ENCODE assay signal across 34 cellular contexts in the genomic region with DNA sequence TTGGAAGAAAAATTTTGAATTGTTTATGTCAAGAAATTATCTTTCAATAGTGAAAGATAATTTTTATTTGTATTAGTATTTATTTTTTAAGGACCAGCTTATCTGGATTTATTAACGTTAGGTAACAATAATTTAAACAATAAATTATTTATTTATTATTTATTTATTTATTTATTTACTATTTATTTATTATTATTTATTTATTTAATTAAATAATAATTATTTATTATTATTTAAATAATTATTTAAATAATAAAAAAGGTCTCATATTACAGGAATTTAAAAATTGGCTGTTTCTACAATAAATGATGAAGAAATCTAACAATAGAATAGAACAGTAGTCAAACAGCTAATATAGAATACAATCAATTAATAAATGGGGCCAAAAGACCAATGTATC.
"Had no signal": no experiment of that assay in that cellular context is flagged by ENCODE, and none has a peak within 500 bp of the region (broad histone marks: within the 10 kb centered on the region; RNA-seq: fewer than 3 reads in every experiment).

No MANE protein-coding gene starts in this region.

- H3K27ac ChIP-seq: adrenal gland, ascending aorta, breast epithelium, cardiac muscle cell, coronary artery, epithelial cell of prostate, esophagus squamous epithelium, VCaP had no signal

- H3K27me3 ChIP-seq: adrenal gland, ascending aorta, breast epithelium, cardiac muscle cell, esophagus squamous epithelium had no signal

- H3K36me3 ChIP-seq: adrenal gland, ascending aorta, breast epithelium, cardiac muscle cell, esophagus squamous epithelium had no signal

- H3K36me3 Mint-ChIP-seq: brain had no signal

- FAIRE-seq: endothelial cell of umbilical vein had no signal

- H3K4me1 Mint-ChIP-seq: activated B cell treated with CpG ODN at 0.5 μM for 24 hours; activated naive CD8-positive, alpha-beta T cell treated with anti-CD3 and anti-CD28 coated beads, Interleukin-2, amount 50 U/mL, for 24 hours; activated T-helper 17 cell treated with anti-CD3 and anti-CD28 coated beads, Interleukin-2, amount 50 U/mL, for 72 hours; brain had no signal

- DNase-seq: activated B cell treated with CpG ODN at 0.5 μM for 24 hours; activated CD4-positive, alpha-beta T cell treated with anti-CD3 and anti-CD28 coated beads for 48 hours; activated CD4-positive, alpha-beta T cell treated with anti-CD3 and anti-CD28 coated beads, Interleukin-2, amount 50 U/mL, for 1 hour; activated CD4-positive, alpha-beta T cell treated with anti-CD3 and anti-CD28 coated beads, Interleukin-2, amount 50 U/mL, for 48 hours; activated CD8-positive, alpha-beta memory T cell treated with anti-CD3 and anti-CD28 coated beads for 24 hours; activated CD8-positive, alpha-beta T cell treated with anti-CD3 and anti-CD28 coated beads for 36 hours; activated effector memory CD4-positive, alpha-beta T cell treated with Interleukin-2 at 50 U/mL for 16 hours; activated gamma-delta T cell treated with Interleukin-2 at 50 U/mL for 16 hours; activated naive CD4-positive, alpha-beta T cell treated with anti-CD3 and anti-CD28 coated beads, Interleukin-2, amount 50 U/mL, for 16 hours; activated naive CD4-positive, alpha-beta T cell treated with Interleukin-2 at 50 U/mL for 16 hours; activated naive CD8-positive, alpha-beta T cell treated with anti-CD3 and anti-CD28 coated beads, Interleukin-2, amount 50 U/mL, for 24 hours; activated T-cell treated with anti-CD3 and anti-CD28 coated beads, Interleukin-2, amount 50 U/mL, for 4 hours; adrenal gland; amygdala; central memory CD4-positive, alpha-beta T cell; cerebellar nuclear complex; dermis blood vessel endothelial cell; effector CD4-positive, alpha-beta T cell; effector memory CD8-positive, alpha-beta T cell; esophagus squamous epithelium; foreskin melanocyte; head of caudate nucleus; T-helper 2 cell had no signal

- ATAC-seq: activated CD4-positive, CD25-positive, alpha-beta regulatory T cell treated with anti-CD3 and anti-CD28 coated beads, Interleukin-2, amount 50 U/mL, for 24 hours; activated CD8-positive, alpha-beta T cell treated with anti-CD3 and anti-CD28 coated beads for 36 hours; activated naive CD8-positive, alpha-beta T cell treated with anti-CD3 and anti-CD28 coated beads, Interleukin-2, amount 50 U/mL, for 24 hours; activated T-cell treated with anti-CD3 and anti-CD28 coated beads, Interleukin-2, amount 50 U/mL, for 4 hours; activated T-helper 17 cell treated with anti-CD3 and anti-CD28 coated beads, Interleukin-2, amount 50 U/mL, for 72 hours; effector memory CD8-positive, alpha-beta T cell had no signal

- H3K27me3 Mint-ChIP-seq: activated B cell treated with CpG ODN at 0.5 μM for 24 hours; activated CD8-positive, alpha-beta T cell treated with anti-CD3 and anti-CD28 coated beads for 36 hours; activated naive CD8-positive, alpha-beta T cell; activated naive CD8-positive, alpha-beta T cell treated with anti-CD3 and anti-CD28 coated beads, Interleukin-2, amount 50 U/mL, for 24 hours; activated T-helper 17 cell treated with anti-CD3 and anti-CD28 coated beads, Interleukin-2, amount 50 U/mL, for 72 hours; brain; effector memory CD8-positive, alpha-beta T cell had no signal

- H3K9me3 ChIP-seq: adrenal gland, ascending aorta, breast epithelium, esophagus squamous epithelium had no signal

- H3K4me1 ChIP-seq: adrenal gland, ascending aorta, breast epithelium, esophagus squamous epithelium had no signal

- H3K4me3 Mint-ChIP-seq: activated B cell treated with CpG ODN at 0.5 μM for 24 hours; activated CD8-positive, alpha-beta T cell treated with anti-CD3 and anti-CD28 coated beads for 36 hours; activated naive CD8-positive, alpha-beta T cell; activated naive CD8-positive, alpha-beta T cell treated with anti-CD3 and anti-CD28 coated beads, Interleukin-2, amount 50 U/mL, for 24 hours; activated T-cell treated with anti-CD3 and anti-CD28 coated beads, Interleukin-2, amount 50 U/mL, for 4 hours; activated T-helper 17 cell treated with anti-CD3 and anti-CD28 coated beads, Interleukin-2, amount 50 U/mL, for 72 hours; brain; effector memory CD8-positive, alpha-beta T cell had no signal

- H3K27ac Mint-ChIP-seq: activated B cell treated with CpG ODN at 0.5 μM for 24 hours; activated CD8-positive, alpha-beta T cell treated with anti-CD3 and anti-CD28 coated beads for 36 hours; activated naive CD8-positive, alpha-beta T cell; activated naive CD8-positive, alpha-beta T cell treated with anti-CD3 and anti-CD28 coated beads, Interleukin-2, amount 50 U/mL, for 24 hours; activated T-helper 17 cell treated with anti-CD3 and anti-CD28 coated beads, Interleukin-2, amount 50 U/mL, for 72 hours; brain; effector memory CD8-positive, alpha-beta T cell had no signal

- H3K4me3 ChIP-seq: adrenal gland, ascending aorta, breast epithelium, cardiac muscle cell, coronary artery, esophagus squamous epithelium had no signal
